Comparison of ENCODE assay signal across 10 cellular contexts in genomic region chr9:134374301-134375010, GRCh38. TPM values are rescaled to one million over a fixed set of nuclear protein-coding genes. Genes with fewer than 3 reads are reported as not detected.
DNase-seq lines count a peak whose midpoint lies in the region; ATAC-seq lines count a peak whose summit lies in the region.
"Had no signal": no experiment of that assay in that cellular context is flagged by ENCODE, and none has a peak within 500 bp of the region (broad histone marks: within the 10 kb centered on the region; RNA-seq: fewer than 3 reads in every experiment).

No MANE protein-coding gene starts in this region.

- H3K9me3 ChIP-seq in iPS-15b (ENCODE audit: control insufficient read depth, insufficient read depth, low read length) (no peaks in the 10 kb centered on the region), skeletal muscle satellite cell (replicated peaks; ENCODE audit: low read length) (no peaks in the 10 kb centered on the region)

- no peaks in the 10 kb centered on the region for H3K9me3 Mint-ChIP-seq in activated T-helper 17 cell treated with anti-CD3 and anti-CD28 coated beads, Interleukin-2, amount 50 U/mL, for 72 hours
- H3K9me3 Mint-ChIP-seq: naive thymus-derived CD8-positive, alpha-beta T cell had no signal

- peaks cover 5% of the 10 kb centered on the region for H3K4me1 Mint-ChIP-seq in activated T-helper 17 cell treated with anti-CD3 and anti-CD28 coated beads, Interleukin-2, amount 50 U/mL, for 72 hours

- no peak overlapping the region for H3K4me3 Mint-ChIP-seq in activated T-helper 17 cell treated with anti-CD3 and anti-CD28 coated beads, Interleukin-2, amount 50 U/mL, for 72 hours

- no peak overlapping the region for H3K4me3 ChIP-seq in H7 (ENCODE audit: insufficient read depth, low read depth, low read length)
- H3K4me3 ChIP-seq in iPS-15b (ENCODE audit: low read depth, low read length) = no peak overlapping the region
- H3K4me3 ChIP-seq in skeletal muscle satellite cell (ENCODE audit: low read length) = no peak overlapping the region

- DNase-seq in H7 (peak; percentile 62), NCI-H187 (lab: John Stamatoyannopoulos, UW) (no peak), DMS153 (lab: John Stamatoyannopoulos, UW) (no peak)
- DNase-seq in effector CD8-positive, alpha-beta T cell (lab: John Stamatoyannopoulos, UW) = no peak
- DNase-seq: activated T-cell treated with anti-CD3 and anti-CD28 coated beads, Interleukin-2, amount 50 U/mL, for 48 hours; naive thymus-derived CD8-positive, alpha-beta T cell had no signal

- H3K27me3 Mint-ChIP-seq in activated T-helper 17 cell treated with anti-CD3 and anti-CD28 coated beads, Interleukin-2, amount 50 U/mL, for 72 hours = no peaks in the 10 kb centered on the region
- H3K27me3 Mint-ChIP-seq: naive thymus-derived CD8-positive, alpha-beta T cell had no signal

- H3K36me3 Mint-ChIP-seq in activated T-helper 17 cell treated with anti-CD3 and anti-CD28 coated beads, Interleukin-2, amount 50 U/mL, for 72 hours (ENCODE audit: low read depth) = no peaks in the 10 kb centered on the region
- H3K36me3 Mint-ChIP-seq: naive thymus-derived CD8-positive, alpha-beta T cell had no signal

- no peaks in the 10 kb centered on the region for H3K4me1 ChIP-seq in iPS-15b (ENCODE audit: control insufficient read depth, insufficient read depth, low read length)
- H3K4me1 ChIP-seq in skeletal muscle satellite cell (ENCODE audit: control insufficient read depth, insufficient read depth, low read length) = peaks cover 84% of the 10 kb centered on the region

- no peak for ATAC-seq in activated T-helper 17 cell treated with anti-CD3 and anti-CD28 coated beads, Interleukin-2, amount 50 U/mL, for 72 hours (replicated peaks)
- ATAC-seq in GM18867 (IDR thresholded peaks at IDR 0.05; ENCODE audit: unreplicated experiment) = no peak
- ATAC-seq: naive thymus-derived CD8-positive, alpha-beta T cell had no signal

- H3K36me3 ChIP-seq in H7 (replicated peaks; ENCODE audit: control insufficient read depth, insufficient read depth, low read length) = no peaks in the 10 kb centered on the region
- no peaks in the 10 kb centered on the region for H3K36me3 ChIP-seq in iPS-15b (ENCODE audit: control insufficient read depth, insufficient read depth, low read length)
- no peaks in the 10 kb centered on the region for H3K36me3 ChIP-seq in skeletal muscle satellite cell (ENCODE audit: insufficient read depth, low read length)

- H3K27me3 ChIP-seq in H7 (ENCODE audit: control insufficient read depth, insufficient read depth, low read length) (no peaks in the 10 kb centered on the region), iPS-15b (ENCODE audit: control insufficient read depth, insufficient read depth, low read length) (no peaks in the 10 kb centered on the region), skeletal muscle satellite cell (ENCODE audit: control insufficient read depth, insufficient read depth, low read length) (no peaks in the 10 kb centered on the region)

- peak overlapping the region; percentile 61 for H3K4me2 ChIP-seq in skeletal muscle satellite cell (ENCODE audit: low read length)

- H3K27ac Mint-ChIP-seq in activated T-helper 17 cell treated with anti-CD3 and anti-CD28 coated beads, Interleukin-2, amount 50 U/mL, for 72 hours = peak overlapping the region; percentile 42

- peak overlapping the region; percentile 24 for H3K9ac ChIP-seq in iPS-15b (ENCODE audit: low read depth, low read length)
- H3K9ac ChIP-seq in skeletal muscle satellite cell (ENCODE audit: low read depth, low read length) = peak overlapping the region; percentile 43

RNA-seq across cellular contexts. Expression of gene RXRA, which starts 48.2 kb away (rescaled TPM):
- 17.7 and 23.2 TPM in 2 replicates for total RNA-seq in H7 (2014; rRNA removed; shearing (Covaris generic))
- total RNA-seq in activated T-helper 17 cell treated with anti-CD3 and anti-CD28 coated beads, Interleukin-2, amount 50 U/mL, for 72 hours = 10 to 100 TPM in 1 of 2 donors, 1 to 10 TPM in 1; 4.2 to 41.6 TPM
- total RNA-seq in skeletal muscle satellite cell (2012; rRNA removed) = 9.9 and 16.6 TPM in 2 replicates
